ENCODE assay signal across 17 cellular contexts in genomic region chr4:16752150-16752549, GRCh38.
A peak's percentile ranks its signal among the peaks of the same experiment; 100 is the strongest.
DNase-seq lines count a peak whose midpoint lies in the region; ATAC-seq and TF ChIP-seq lines count a peak whose summit lies in the region.
"Had no signal": no experiment of that assay in that cellular context is flagged by ENCODE, and none has a peak within 500 bp of the region (broad histone marks: within the 10 kb centered on the region; RNA-seq: fewer than 3 reads in every experiment).

No MANE protein-coding gene starts in this region.

- ATAC-seq in left ventricle myocardium superior (no peak), SK-N-SH treated with all-trans-retinoic acid at 6 μM for 48 hours (peak; percentile 26), upper lobe of right lung (no peak), HG02588 (IDR thresholded peaks at IDR 0.05; ENCODE audit: unreplicated experiment) (no peak)

- H3K27me3 ChIP-seq in left ventricle myocardium inferior (ENCODE audit: low read depth): peaks cover 7% of the 10 kb centered on the region
- H3K27me3 ChIP-seq in upper lobe of right lung: no peaks in the 10 kb centered on the region

- no peaks in the 10 kb centered on the region for H3K36me3 ChIP-seq in left ventricle myocardium inferior
- no peaks in the 10 kb centered on the region for H3K36me3 ChIP-seq in upper lobe of right lung

- H3K27ac Mint-ChIP-seq in activated CD4-positive, alpha-beta memory T cell treated with anti-CD3 and anti-CD28 coated beads, Interleukin-2, amount 10 ng/mL, durations not matched to agents 7 days and 5 days: no peak overlapping the region
- H3K27ac Mint-ChIP-seq: activated naive CD8-positive, alpha-beta T cell treated with anti-CD3 and anti-CD28 coated beads, Interleukin-2, amount 10 ng/mL, durations not matched to agents 7 days and 5 days had no signal

- intact Hi-C loops in left ventricle myocardium inferior (cut with micrococcal nuclease): no loop called here
- intact Hi-C loops in left ventricle myocardium superior (cut with micrococcal nuclease): no loop called here
- intact Hi-C loops in upper lobe of right lung (cut with DNase I): no loop called here

- no peaks in the 10 kb centered on the region for H3K4me1 Mint-ChIP-seq in activated CD4-positive, alpha-beta memory T cell treated with anti-CD3 and anti-CD28 coated beads, Interleukin-2, amount 10 ng/mL, durations not matched to agents 7 days and 5 days
- H3K4me1 Mint-ChIP-seq: activated naive CD8-positive, alpha-beta T cell treated with anti-CD3 and anti-CD28 coated beads, Interleukin-2, amount 10 ng/mL, durations not matched to agents 7 days and 5 days had no signal

- peak; percentile 29 for TF ChIP-seq CTCF in left ventricle myocardium inferior (IDR thresholded peaks at IDR 0.05; ENCODE audit: borderline replicate concordance)
- TF ChIP-seq CTCF in fibroblast of pulmonary artery (IDR thresholded peaks at IDR 0.05; ENCODE audit: low read length, missing control alignments): peak; percentile 56
- peak; percentile 22 for TF ChIP-seq CTCF in upper lobe of right lung (IDR thresholded peaks at IDR 0.05)

- no peaks in the 10 kb centered on the region for H3K27me3 Mint-ChIP-seq in activated CD4-positive, alpha-beta memory T cell treated with anti-CD3 and anti-CD28 coated beads, Interleukin-2, amount 10 ng/mL, durations not matched to agents 7 days and 5 days
- H3K27me3 Mint-ChIP-seq: activated naive CD8-positive, alpha-beta T cell treated with anti-CD3 and anti-CD28 coated beads, Interleukin-2, amount 10 ng/mL, durations not matched to agents 7 days and 5 days had no signal

- H3K4me3 ChIP-seq in left ventricle myocardium inferior: no peak overlapping the region
- H3K4me3 ChIP-seq in fibroblast of pulmonary artery (replicated peaks; ENCODE audit: low read depth, low read length): no peak overlapping the region
- no peak overlapping the region for H3K4me3 ChIP-seq in upper lobe of right lung
- H3K4me3 ChIP-seq: lung, SK-N-MC had no signal

- peaks cover 8% of the 10 kb centered on the region for H3K4me1 ChIP-seq in left ventricle myocardium inferior
- no peaks in the 10 kb centered on the region for H3K4me1 ChIP-seq in upper lobe of right lung

- H3K9me3 Mint-ChIP-seq in activated CD4-positive, alpha-beta memory T cell treated with anti-CD3 and anti-CD28 coated beads, Interleukin-2, amount 10 ng/mL, durations not matched to agents 7 days and 5 days: no peaks in the 10 kb centered on the region
- H3K9me3 Mint-ChIP-seq: activated naive CD8-positive, alpha-beta T cell treated with anti-CD3 and anti-CD28 coated beads, Interleukin-2, amount 10 ng/mL, durations not matched to agents 7 days and 5 days had no signal

- CTCF ChIA-PET in activated CD4-positive, alpha-beta memory T cell treated with anti-CD3 and anti-CD28 coated beads, Interleukin-2, amount 10 ng/mL, durations not matched to agents 7 days and 5 days (lab: Charles Lee): no interaction called here

- H3K27ac ChIP-seq in left ventricle myocardium inferior (replicated peaks) (no peak overlapping the region), upper lobe of right lung (no peak overlapping the region)
- H3K27ac ChIP-seq: SK-N-MC had no signal

- POLR2A ChIA-PET in activated CD4-positive, alpha-beta memory T cell treated with anti-CD3 and anti-CD28 coated beads, Interleukin-2, amount 10 ng/mL, durations not matched to agents 7 days and 5 days (lab: Charles Lee): no interaction called here

- no peaks in the 10 kb centered on the region for H3K9me3 ChIP-seq in left ventricle myocardium inferior (replicated peaks)
- H3K9me3 ChIP-seq in upper lobe of right lung: no peaks in the 10 kb centered on the region

- H3K4me3 Mint-ChIP-seq in activated CD4-positive, alpha-beta memory T cell treated with anti-CD3 and anti-CD28 coated beads, Interleukin-2, amount 10 ng/mL, durations not matched to agents 7 days and 5 days: no peak overlapping the region
- H3K4me3 Mint-ChIP-seq: activated naive CD8-positive, alpha-beta T cell treated with anti-CD3 and anti-CD28 coated beads, Interleukin-2, amount 10 ng/mL, durations not matched to agents 7 days and 5 days had no signal

- H3K36me3 Mint-ChIP-seq in activated CD4-positive, alpha-beta memory T cell treated with anti-CD3 and anti-CD28 coated beads, Interleukin-2, amount 10 ng/mL, durations not matched to agents 7 days and 5 days (ENCODE audit: low read depth): no peaks in the 10 kb centered on the region
- H3K36me3 Mint-ChIP-seq: activated naive CD8-positive, alpha-beta T cell treated with anti-CD3 and anti-CD28 coated beads, Interleukin-2, amount 10 ng/mL, durations not matched to agents 7 days and 5 days had no signal

- DNase-seq in left ventricle myocardium inferior (no peak), left ventricle myocardium superior (no peak), fibroblast of pulmonary artery (ENCODE audit: low read depth) (peak; percentile 63), upper lobe of right lung (no peak), epidermal melanocyte (ENCODE audit: insufficient read length, low spot score) (no peak)
- DNase-seq in activated CD4-positive, alpha-beta memory T cell treated with anti-CD3 and anti-CD28 coated beads, Interleukin-2, amount 10 ng/mL, durations not matched to agents 7 days and 5 days: no peak
- DNase-seq: ACHN; activated CD4-positive, CD25-positive, alpha-beta regulatory T cell; activated CD8-positive, alpha-beta memory T cell treated with anti-CD3 and anti-CD28 coated beads, Interleukin-2, amount 50 U/mL, for 48 hours; activated naive CD8-positive, alpha-beta T cell treated with anti-CD3 and anti-CD28 coated beads, Interleukin-2, amount 10 ng/mL, durations not matched to agents 7 days and 5 days; DMS53; NCI-H748 treated with DMSO at 0.1 percent for 48 hours; posterior cingulate gyrus had no signal

TF ChIP-seq in SK-N-SH treated with all-trans-retinoic acid at 6 μM for 48 hours, 23 proteins besides CTCF, POLR2A, EP300 and RAD21:
- TF ChIP-seq GLIS3 (CRISPR knock-in tag; IDR thresholded peaks at IDR 0.05) (no peak), ZNF70 (CRISPR knock-in tag; IDR thresholded peaks at IDR 0.05) (no peak), RARB (CRISPR knock-in tag; IDR thresholded peaks at IDR 0.05) (no peak), POU6F1 (CRISPR knock-in tag; IDR thresholded peaks at IDR 0.05; ENCODE audit: borderline replicate concordance, low read depth) (no peak), CREB5 (CRISPR knock-in tag; IDR thresholded peaks at IDR 0.05; ENCODE audit: low read depth) (no peak), CSRNP3 (CRISPR knock-in tag; IDR thresholded peaks at IDR 0.05) (no peak)
